ENCODE assay signal across 14 cellular contexts in genomic region chr2:214995926-214996670, GRCh38.
DNase-seq lines count a peak whose midpoint lies in the region; ATAC-seq and TF ChIP-seq lines count a peak whose summit lies in the region.
"Had no signal": no experiment of that assay in that cellular context is flagged by ENCODE, and none has a peak within 500 bp of the region (broad histone marks: within the 10 kb centered on the region; RNA-seq: fewer than 3 reads in every experiment).

No MANE protein-coding gene starts in this region.

- H3K9ac ChIP-seq in OCI-LY1 (ENCODE audit: low read length): no peak overlapping the region
- H3K9ac ChIP-seq: SK-N-SH had no signal

- H3K4me3 ChIP-seq in OCI-LY1 (ENCODE audit: low read depth, low read length, poor library complexity, severe bottlenecking) (no peak overlapping the region), Peyer's patch (no peak overlapping the region)
- H3K4me3 ChIP-seq: transverse colon had no signal

- H3K27me3 ChIP-seq in OCI-LY1 (ENCODE audit: insufficient read depth, low read length) (no peaks in the 10 kb centered on the region), Peyer's patch (no peaks in the 10 kb centered on the region)
- H3K27me3 ChIP-seq: transverse colon had no signal

- H3F3A ChIP-seq in OCI-LY1 (ENCODE audit: insufficient read depth, low read length): no peaks in the 10 kb centered on the region

- H3K9me3 ChIP-seq in OCI-LY1 (ENCODE audit: low read length) (no peaks in the 10 kb centered on the region), Peyer's patch (no peaks in the 10 kb centered on the region)
- H3K9me3 ChIP-seq: Caco-2, SK-N-SH, transverse colon had no signal

- H3K36me3 ChIP-seq in OCI-LY1 (ENCODE audit: insufficient read depth, low read length): no peaks in the 10 kb centered on the region
- H3K36me3 ChIP-seq in Peyer's patch: no peaks in the 10 kb centered on the region
- H3K36me3 ChIP-seq: transverse colon had no signal

- peak overlapping the region; percentile 14; the same call in 1 of the 2 replicates for H3K4me2 ChIP-seq in OCI-LY1 (ENCODE audit: low read length)
- H3K4me2 ChIP-seq: SK-N-SH had no signal

- no peaks in the 10 kb centered on the region for H3K79me2 ChIP-seq in OCI-LY1 (ENCODE audit: insufficient read depth, low read length)

- no peaks in the 10 kb centered on the region for H4K20me1 ChIP-seq in OCI-LY1 (ENCODE audit: insufficient read depth, low read length)

- H3K9me2 ChIP-seq in OCI-LY1 (ENCODE audit: low read depth, low read length): no peaks in the 10 kb centered on the region
- H3K9me2 ChIP-seq: SK-N-SH had no signal

- TF ChIP-seq CTCF in OCI-LY1 (IDR thresholded peaks at IDR 0.05; ENCODE audit: low read length) (no peak), Peyer's patch (IDR thresholded peaks at IDR 0.05) (no peak)

- ATAC-seq in GM18868 (IDR thresholded peaks at IDR 0.05; ENCODE audit: unreplicated experiment) (peak; percentile 94), GM21515 (IDR thresholded peaks at IDR 0.05; ENCODE audit: unreplicated experiment) (peak; percentile 96), HG03025 (IDR thresholded peaks at IDR 0.05; ENCODE audit: low FRiP score, unreplicated experiment) (peak; percentile 92)
- ATAC-seq: activated CD4-positive, alpha-beta T cell treated with anti-CD3 and anti-CD28 coated beads for 36 hours had no signal

- H3K4me1 ChIP-seq in OCI-LY1 (ENCODE audit: insufficient read depth, low read length, severe bottlenecking) (peaks cover 28% of the 10 kb centered on the region), Peyer's patch (no peaks in the 10 kb centered on the region)
- H3K4me1 ChIP-seq: Caco-2, transverse colon had no signal

- peak overlapping the region; percentile 86; the same call in 1 of the 2 replicates for H2AFZ ChIP-seq in OCI-LY1 (ENCODE audit: low read length)

- peak overlapping the region; percentile 46 for H3K27ac ChIP-seq in OCI-LY1 (ENCODE audit: low read depth, low read length, poor library complexity, severe bottlenecking)
- no peak overlapping the region for H3K27ac ChIP-seq in Peyer's patch
- H3K27ac ChIP-seq: transverse colon had no signal

- DNase-seq in effector CD4-positive, alpha-beta T cell: no peak
- DNase-seq in NCI-H748 (lab: John Stamatoyannopoulos, UW; ENCODE audit: unreplicated experiment) (no peak), Peyer's patch (no peak)
- no peak for DNase-seq in stimulated activated naive CD4-positive, alpha-beta T cell treated with Interleukin-2 at 50 U/mL for 16 hours (lab: John Stamatoyannopoulos, UW)
- DNase-seq: activated CD4-positive, alpha-beta T cell treated with anti-CD3 and anti-CD28 coated beads for 36 hours; Caco-2; MV-4-11; NCI-H526 treated with DMSO at 0.1 percent for 48 hours; SK-N-SH; transverse colon had no signal

- no peak for TF ChIP-seq POLR2A in Peyer's patch (IDR thresholded peaks at IDR 0.05)
